In the genomic region with DNA sequence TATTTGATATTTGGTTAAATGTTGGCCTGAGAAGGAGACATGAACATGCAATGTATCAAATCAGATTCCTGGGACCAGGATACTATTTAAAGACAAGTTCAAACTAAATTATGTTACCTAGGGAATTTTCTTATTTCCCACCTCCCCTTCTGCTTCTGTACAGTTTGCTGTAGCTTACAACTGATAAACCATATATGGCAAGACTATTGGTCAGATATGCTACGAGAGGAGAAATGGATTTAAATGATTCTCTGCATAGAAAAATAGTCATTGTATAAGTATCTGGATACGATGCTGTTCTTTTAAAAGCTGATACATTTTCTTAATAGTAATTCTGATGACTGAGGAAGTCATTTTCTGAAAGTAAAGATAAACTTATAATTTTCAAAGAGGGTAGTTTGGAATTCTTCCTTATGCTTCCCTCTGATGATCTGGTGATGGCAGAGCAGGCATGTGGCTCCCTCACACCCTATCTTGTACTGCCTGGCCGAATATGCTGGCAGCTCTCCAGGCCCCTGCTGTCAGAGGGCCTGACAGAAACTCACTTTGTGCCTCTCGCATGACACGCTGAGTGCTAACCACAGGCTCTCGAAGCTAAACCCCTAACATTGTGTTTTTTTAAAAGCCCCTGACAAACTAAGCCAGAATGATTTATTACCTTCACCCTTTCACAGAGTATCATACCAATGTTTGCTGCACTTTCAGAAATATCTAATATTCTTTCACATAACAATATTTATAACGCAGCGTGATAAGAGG, we compare ENCODE assay signal across 9 cellular contexts. TPM values are rescaled to one million over a fixed set of nuclear protein-coding genes. Genes with fewer than 3 reads are reported as not detected.
A peak's percentile ranks its signal among the peaks of the same experiment; 100 is the strongest.
DNase-seq lines count a peak whose midpoint lies in the region; ATAC-seq and TF ChIP-seq lines count a peak whose summit lies in the region.
"Had no signal": no experiment of that assay in that cellular context is flagged by ENCODE, and none has a peak within 500 bp of the region (broad histone marks: within the 10 kb centered on the region; RNA-seq: fewer than 3 reads in every experiment).

No MANE protein-coding gene starts in this region.

- H3K9me3 ChIP-seq in tibial artery (no peaks in the 10 kb centered on the region), right lobe of liver (no peaks in the 10 kb centered on the region)

- H3K36me3 ChIP-seq in tibial artery (peaks cover 0 to 18% (median 11%) of the 10 kb centered on the region in 3 donors), right lobe of liver (peaks cover 0 to 9% (median 0%) of the 10 kb centered on the region in 4 donors)

- H3K4me3 ChIP-seq in astrocyte of the spinal cord (ENCODE audit: low read depth, low read length), result no peak overlapping the region
- H3K4me3 ChIP-seq in tibial artery, result no peak overlapping the region
- no peak overlapping the region for H3K4me3 ChIP-seq in right lobe of liver
- H3K4me3 ChIP-seq: GM23248 had no signal

- no peak for ATAC-seq in right lobe of liver

- H3K27ac ChIP-seq in tibial artery, result no peak overlapping the region
- H3K27ac ChIP-seq in right lobe of liver, result no peak overlapping the region
- H3K27ac ChIP-seq: GM23248 had no signal

- WGBS in right lobe of liver (ENCODE audit: insufficient coverage, low coverage, low lambda C conversion rate, missing lambda C conversion rate), result 72% methylated on average over 8 of the region's 8 CpGs

- H3K27me3 ChIP-seq in tibial artery (no peaks in the 10 kb centered on the region), right lobe of liver (no peaks in the 10 kb centered on the region)

- no peak for TF ChIP-seq POLR2A in right lobe of liver (IDR thresholded peaks at IDR 0.05)

- in situ Hi-C loops in astrocyte of the spinal cord (cut with HindIII; ENCODE audit: low sequenced_read_pairs), result no loop called here

- intact Hi-C loops in tibial artery (cut with DNase I; ENCODE audit: low total_unique reads), result no loop called here
- intact Hi-C loops in right lobe of liver (cut with DNase I), result no loop called here

- H3K4me1 ChIP-seq in tibial artery (peaks cover 0 to 3% (median 0%) of the 10 kb centered on the region in 4 donors), right lobe of liver (no peaks in the 10 kb centered on the region)

- peak; percentile 21 for DNase-seq in HCEC 1CT
- peak; percentile 81 for DNase-seq in NCI-H1092 treated with DMSO at 0.1 percent for 48 hours (lab: John Stamatoyannopoulos, UW)
- peak; percentile 58 for DNase-seq in astrocyte of the spinal cord (ENCODE audit: low read depth, low spot score)
- peak; percentile 46 for DNase-seq in renal cortical epithelial cell (ENCODE audit: low read depth)
- DNase-seq in tibial artery, result no peak
- DNase-seq in right lobe of liver, result no peak
- no peak for DNase-seq in pons (ENCODE audit: low spot score)
- DNase-seq: GM23248 had no signal

- no peak for TF ChIP-seq CTCF in astrocyte of the spinal cord (IDR thresholded peaks at IDR 0.05; ENCODE audit: low read depth, low read length)
- no peak for TF ChIP-seq CTCF in tibial artery (IDR thresholded peaks at IDR 0.05)
- TF ChIP-seq CTCF in right lobe of liver (IDR thresholded peaks at IDR 0.05), result no peak

RNA-seq across cellular contexts. Expression of a gene that starts 19.4 kb away (rescaled TPM):
- total RNA-seq in renal cortical epithelial cell, result 5.4 and 10.3 TPM in 2 replicates
- 10 to 100 TPM in 1 of 6 experiments, 1 to 10 TPM in 5; 2.6 to 10.0 (median 5.4) TPM for total RNA-seq in right lobe of liver

RNA-seq across cellular contexts. Expression of a gene that starts 40.7 kb away (rescaled TPM):
- total RNA-seq in renal cortical epithelial cell (47.4 and 69.3 TPM in 2 replicates), right lobe of liver (1 to 10 TPM in 1 of 6 experiments, under 1 TPM in 5; 0.18 to 2.8 (median 0.34) TPM)
- total RNA-seq: activated CD8-positive, alpha-beta memory T cell treated with anti-CD3 and anti-CD28 coated beads for 36 hours had no signal

Comparison
In these comparisons a context has a peak if more than half of its experiments do, and no peak if none do; other contexts are left out.
1. DNase-seq: peak in HCEC 1CT (single experiment), NCI-H1092 treated with DMSO at 0.1 percent for 48 hours (single experiment), astrocyte of the spinal cord (single experiment) and renal cortical epithelial cell (single experiment); none in tibial artery (0 of 2), right lobe of liver (0 of 3) and pons (single experiment).
2. RNA of a gene that starts 40.7 kb away (total RNA-seq): 47.4 to 69.3 TPM in renal cortical epithelial cell; 0.18 to 2.8 TPM in right lobe of liver; every median in the first group is over 10 times any median in the second.